Comparison of ENCODE assay signal across 17 cellular contexts in genomic region chr9:133838859-133839507, GRCh38.
DNase-seq lines count a peak whose midpoint lies in the region; ATAC-seq and TF ChIP-seq lines count a peak whose summit lies in the region.
"Had no signal": no experiment of that assay in that cellular context is flagged by ENCODE, and none has a peak within 500 bp of the region (broad histone marks: within the 10 kb centered on the region; RNA-seq: fewer than 3 reads in every experiment).

No MANE protein-coding gene starts in this region.

- peaks cover 18% of the 10 kb centered on the region for H3K4me1 ChIP-seq in hepatocyte (ENCODE audit: insufficient read depth)
- H3K4me1 ChIP-seq in trophoblast cell (ENCODE audit: control insufficient read depth in 1 of 2, insufficient read depth in 2 of 2, low read length in 2 of 2): peaks cover 41 to 42% of the 10 kb centered on the region in 2 experiments

- H3K27me3 ChIP-seq in hepatocyte (no peaks in the 10 kb centered on the region), trophoblast cell (ENCODE audit: insufficient read depth, low read length) (no peaks in the 10 kb centered on the region)
- H3K27me3 ChIP-seq: BE2C had no signal

- H3K4me3 ChIP-seq in hepatocyte (no peak overlapping the region), trophoblast cell (ENCODE audit: low read depth, low read length) (no peak overlapping the region)
- H3K4me3 ChIP-seq: A549 had no signal

- no peak overlapping the region for H3K14ac ChIP-seq in trophoblast cell (ENCODE audit: low read length)

- no peaks in the 10 kb centered on the region for H3K9me3 Mint-ChIP-seq in brain

- no peak overlapping the region for H3K4me2 ChIP-seq in hepatocyte
- H3K4me2 ChIP-seq in trophoblast cell (ENCODE audit: low read length): no peak overlapping the region
- H3K4me2 ChIP-seq: A549 had no signal

- H3K9me2 ChIP-seq in hepatocyte (replicated peaks; ENCODE audit: insufficient read depth): no peaks in the 10 kb centered on the region

- H3K27ac Mint-ChIP-seq in brain: peak overlapping the region in 3 of 5 experiments; percentile 10 to 53 (median 39)
- H3K27ac Mint-ChIP-seq: CD4-positive, alpha-beta memory T cell had no signal

- H2AK5ac ChIP-seq in trophoblast cell (ENCODE audit: low read length): no peak overlapping the region

- H3K4ac ChIP-seq in trophoblast cell (ENCODE audit: low read depth, low read length): no peak overlapping the region

- H3K27ac ChIP-seq in hepatocyte (peak overlapping the region; percentile 81), trophoblast cell (ENCODE audit: low read depth, low read length) (no peak overlapping the region), substantia nigra (ENCODE audit: low read depth, low read length, poor library complexity, severe bottlenecking) (no peak overlapping the region)
- H3K27ac ChIP-seq: A549, C4-2B, HL-60 had no signal

- H3K9ac ChIP-seq in trophoblast cell (ENCODE audit: low read length): no peak overlapping the region

- H3K9me3 ChIP-seq in hepatocyte (ENCODE audit: low read depth) (no peaks in the 10 kb centered on the region), trophoblast cell (ENCODE audit: insufficient read depth, low read depth, low read length) (peaks cover 5% of the 10 kb centered on the region)
- H3K9me3 ChIP-seq: A549, BE2C had no signal

- H3K36me3 ChIP-seq in hepatocyte (replicated peaks; ENCODE audit: insufficient read depth, low read depth) (no peaks in the 10 kb centered on the region), trophoblast cell (ENCODE audit: control insufficient read depth in 1 of 2, insufficient read depth in 2 of 2, low read length in 2 of 2) (peaks cover 7 to 14% of the 10 kb centered on the region in 2 experiments)
- H3K36me3 ChIP-seq: BE2C had no signal

- no peak overlapping the region for H4K91ac ChIP-seq in trophoblast cell (ENCODE audit: low read depth, low read length)

- no peak overlapping the region for H4K8ac ChIP-seq in trophoblast cell (ENCODE audit: low read depth, low read length)

- H2BK120ac ChIP-seq in trophoblast cell (ENCODE audit: insufficient read depth, low read length, poor library complexity): no peak overlapping the region

- H2BK12ac ChIP-seq in trophoblast cell (ENCODE audit: low read length): no peak overlapping the region

- no peaks in the 10 kb centered on the region for H3K36me3 Mint-ChIP-seq in brain
- H3K36me3 Mint-ChIP-seq: CD4-positive, alpha-beta memory T cell had no signal

- no peaks in the 10 kb centered on the region for H3K27me3 Mint-ChIP-seq in brain
- H3K27me3 Mint-ChIP-seq: CD4-positive, alpha-beta memory T cell had no signal

- no peak overlapping the region for H3K23ac ChIP-seq in trophoblast cell (ENCODE audit: low read length)

- peaks cover 85% of the 10 kb centered on the region for H3K4me1 Mint-ChIP-seq in brain
- H3K4me1 Mint-ChIP-seq: CD4-positive, alpha-beta memory T cell had no signal

- ATAC-seq in GM19455 (IDR thresholded peaks at IDR 0.05; ENCODE audit: unreplicated experiment): no peak
- ATAC-seq: A549, HCT116 had no signal

- 94% methylated on average over 4 of the region's 5 CpGs for WGBS in hepatocyte (ENCODE audit: low lambda C conversion rate, missing lambda C conversion rate)
- 100% methylated on average over 1 of the region's 5 CpGs for WGBS in trophoblast cell (ENCODE audit: extremely low coverage, insufficient coverage, insufficient read length)

- peak overlapping the region; percentile 33 for H3K18ac ChIP-seq in trophoblast cell (ENCODE audit: low read length)

- no peak overlapping the region for H2BK5ac ChIP-seq in trophoblast cell (ENCODE audit: low read depth, low read length, poor library complexity)

- peak; percentile 75 to 82 for DNase-seq in NCI-H524 (lab: John Stamatoyannopoulos, UW)
- DNase-seq in hepatocyte (ENCODE audit: low spot score): no peak
- DNase-seq in trophoblast cell: no peak
- DNase-seq in middle frontal gyrus (ENCODE audit: extremely low spot score, low spot score): no peak
- DNase-seq in RPMI8226: no peak
- no peak for DNase-seq in substantia nigra (lab: John Stamatoyannopoulos, UW)
- DNase-seq: BE2C; CD4-positive, alpha-beta memory T cell; DMS153; DND-41; GDM1 had no signal

- peaks cover 18% of the 10 kb centered on the region for H3K79me1 ChIP-seq in trophoblast cell (ENCODE audit: low read length)

- H3K4me3 Mint-ChIP-seq in brain: peak overlapping the region in 1 of 5 experiments; percentile 41
- H3K4me3 Mint-ChIP-seq: CD4-positive, alpha-beta memory T cell had no signal

- no peak overlapping the region for H2AFZ ChIP-seq in hepatocyte
- no peak overlapping the region for H2AFZ ChIP-seq in trophoblast cell (ENCODE audit: insufficient read depth, low read length, poor library complexity)

- H4K12ac ChIP-seq in trophoblast cell (ENCODE audit: low read depth, low read length): no peak overlapping the region

- peaks cover 15% of the 10 kb centered on the region for H4K20me1 ChIP-seq in hepatocyte (ENCODE audit: insufficient read depth, poor library complexity, severe bottlenecking)

- H3K79me2 ChIP-seq in hepatocyte: peaks cover 30% of the 10 kb centered on the region
- peaks cover 15% of the 10 kb centered on the region for H3K79me2 ChIP-seq in trophoblast cell (ENCODE audit: control insufficient read depth, insufficient read depth, low read length, poor library complexity)

- TF ChIP-seq CTCF in brain (conservative IDR thresholded peaks at IDR 0.05) (no peak), hepatocyte (IDR thresholded peaks at IDR 0.05; ENCODE audit: poor library complexity) (no peak)

Comparison
In these comparisons a context has a peak if more than half of its experiments do, and no peak if none do; other contexts are left out.
1. DNase-seq: peak in NCI-H524 (2 of 2); none in hepatocyte (single experiment), trophoblast cell (0 of 2), middle frontal gyrus (single experiment), RPMI8226 (single experiment) and substantia nigra (0 of 49).